ENCODE assay signal across 1 cellular context in the genomic region with DNA sequence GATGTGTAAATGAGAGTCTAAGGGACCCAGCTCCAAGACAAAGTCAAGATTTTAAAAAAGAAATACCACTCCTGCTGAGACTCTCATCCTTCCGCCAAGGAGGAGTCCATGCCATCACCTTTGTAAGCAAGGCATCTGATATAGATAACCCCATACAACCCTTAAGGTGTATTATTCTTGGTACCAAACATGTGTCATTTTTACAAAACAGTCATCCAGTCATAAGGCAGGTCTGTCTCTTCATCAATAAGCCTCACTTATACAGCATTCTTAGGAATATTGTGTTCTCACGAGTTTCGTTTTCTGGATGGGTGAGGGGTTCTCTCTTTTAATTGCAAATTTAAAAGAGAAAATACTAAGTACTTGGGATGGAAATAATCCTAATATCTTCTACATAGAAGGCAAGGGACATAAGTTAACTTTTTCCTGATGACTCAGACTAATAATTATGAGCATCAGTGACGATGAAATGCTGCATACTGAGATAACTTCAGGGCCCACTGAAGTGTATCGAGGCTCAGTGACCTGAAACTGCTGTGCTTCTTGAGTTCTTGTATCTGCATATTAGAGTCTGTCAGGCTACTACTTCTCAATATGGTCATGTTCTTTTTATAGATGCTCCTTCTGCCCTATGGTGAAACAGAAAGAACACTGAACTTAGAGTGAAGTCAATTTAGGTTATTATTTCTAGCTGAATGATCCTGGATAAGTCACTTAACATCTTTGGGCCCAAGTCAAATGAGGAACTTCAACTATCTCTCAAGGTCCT.
TF ChIP-seq lines count a peak whose summit lies in the region.

No MANE protein-coding gene starts in this region.

TF ChIP-seq in GM23338, 12 proteins besides CTCF, POLR2A, EP300 and RAD21:
- TF ChIP-seq, protein P1, sequence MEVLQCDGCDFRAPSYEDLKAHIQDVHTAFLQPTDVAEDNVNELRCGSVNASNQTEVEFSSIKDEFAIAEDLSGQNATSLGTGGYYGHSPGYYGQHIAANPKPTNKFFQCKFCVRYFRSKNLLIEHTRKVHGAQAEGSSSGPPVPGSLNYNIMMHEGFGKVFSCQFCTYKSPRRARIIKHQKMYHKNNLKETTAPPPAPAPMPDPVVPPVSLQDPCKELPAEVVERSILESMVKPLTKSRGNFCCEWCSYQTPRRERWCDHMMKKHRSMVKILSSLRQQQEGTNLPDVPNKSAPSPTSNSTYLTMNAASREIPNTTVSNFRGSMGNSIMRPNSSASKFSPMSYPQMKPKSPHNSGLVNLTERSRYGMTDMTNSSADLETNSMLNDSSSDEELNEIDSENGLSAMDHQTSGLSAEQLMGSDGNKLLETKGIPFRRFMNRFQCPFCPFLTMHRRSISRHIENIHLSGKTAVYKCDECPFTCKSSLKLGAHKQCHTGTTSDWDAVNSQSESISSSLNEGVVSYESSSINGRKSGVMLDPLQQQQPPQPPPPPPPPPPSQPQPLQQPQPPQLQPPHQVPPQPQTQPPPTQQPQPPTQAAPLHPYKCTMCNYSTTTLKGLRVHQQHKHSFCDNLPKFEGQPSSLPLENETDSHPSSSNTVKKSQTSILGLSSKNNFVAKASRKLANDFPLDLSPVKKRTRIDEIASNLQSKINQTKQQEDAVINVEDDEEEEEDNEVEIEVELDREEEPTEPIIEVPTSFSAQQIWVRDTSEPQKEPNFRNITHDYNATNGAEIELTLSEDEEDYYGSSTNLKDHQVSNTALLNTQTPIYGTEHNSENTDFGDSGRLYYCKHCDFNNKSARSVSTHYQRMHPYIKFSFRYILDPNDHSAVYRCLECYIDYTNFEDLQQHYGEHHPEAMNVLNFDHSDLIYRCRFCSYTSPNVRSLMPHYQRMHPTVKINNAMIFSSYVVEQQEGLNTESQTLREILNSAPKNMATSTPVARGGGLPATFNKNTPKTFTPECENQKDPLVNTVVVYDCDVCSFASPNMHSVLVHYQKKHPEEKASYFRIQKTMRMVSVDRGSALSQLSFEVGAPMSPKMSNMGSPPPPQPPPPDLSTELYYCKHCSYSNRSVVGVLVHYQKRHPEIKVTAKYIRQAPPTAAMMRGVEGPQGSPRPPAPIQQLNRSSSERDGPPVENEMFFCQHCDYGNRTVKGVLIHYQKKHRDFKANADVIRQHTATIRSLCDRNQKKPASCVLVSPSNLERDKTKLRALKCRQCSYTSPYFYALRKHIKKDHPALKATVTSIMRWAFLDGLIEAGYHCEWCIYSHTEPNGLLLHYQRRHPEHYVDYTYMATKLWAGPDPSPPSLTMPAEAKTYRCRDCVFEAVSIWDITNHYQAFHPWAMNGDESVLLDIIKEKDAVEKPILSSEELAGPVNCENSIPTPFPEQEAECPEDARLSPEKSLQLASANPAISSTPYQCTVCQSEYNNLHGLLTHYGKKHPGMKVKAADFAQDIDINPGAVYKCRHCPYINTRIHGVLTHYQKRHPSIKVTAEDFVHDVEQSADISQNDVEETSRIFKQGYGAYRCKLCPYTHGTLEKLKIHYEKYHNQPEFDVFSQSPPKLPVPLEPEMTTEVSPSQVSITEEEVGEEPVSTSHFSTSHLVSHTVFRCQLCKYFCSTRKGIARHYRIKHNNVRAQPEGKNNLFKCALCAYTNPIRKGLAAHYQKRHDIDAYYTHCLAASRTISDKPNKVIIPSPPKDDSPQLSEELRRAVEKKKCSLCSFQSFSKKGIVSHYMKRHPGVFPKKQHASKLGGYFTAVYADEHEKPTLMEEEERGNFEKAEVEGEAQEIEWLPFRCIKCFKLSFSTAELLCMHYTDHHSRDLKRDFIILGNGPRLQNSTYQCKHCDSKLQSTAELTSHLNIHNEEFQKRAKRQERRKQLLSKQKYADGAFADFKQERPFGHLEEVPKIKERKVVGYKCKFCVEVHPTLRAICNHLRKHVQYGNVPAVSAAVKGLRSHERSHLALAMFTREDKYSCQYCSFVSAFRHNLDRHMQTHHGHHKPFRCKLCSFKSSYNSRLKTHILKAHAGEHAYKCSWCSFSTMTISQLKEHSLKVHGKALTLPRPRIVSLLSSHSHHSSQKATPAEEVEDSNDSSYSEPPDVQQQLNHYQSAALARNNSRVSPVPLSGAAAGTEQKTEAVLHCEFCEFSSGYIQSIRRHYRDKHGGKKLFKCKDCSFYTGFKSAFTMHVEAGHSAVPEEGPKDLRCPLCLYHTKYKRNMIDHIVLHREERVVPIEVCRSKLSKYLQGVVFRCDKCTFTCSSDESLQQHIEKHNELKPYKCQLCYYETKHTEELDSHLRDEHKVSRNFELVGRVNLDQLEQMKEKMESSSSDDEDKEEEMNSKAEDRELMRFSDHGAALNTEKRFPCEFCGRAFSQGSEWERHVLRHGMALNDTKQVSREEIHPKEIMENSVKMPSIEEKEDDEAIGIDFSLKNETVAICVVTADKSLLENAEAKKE (CRISPR knock-in tag; IDR thresholded peaks at IDR 0.05), result no peak
- no peak for TF ChIP-seq POLR2AphosphoS5 (IDR thresholded peaks at IDR 0.05; ENCODE audit: low read depth)
- no peak for TF ChIP-seq JUNB (IDR thresholded peaks at IDR 0.05; ENCODE audit: unreplicated experiment)
- TF ChIP-seq, protein P2, sequence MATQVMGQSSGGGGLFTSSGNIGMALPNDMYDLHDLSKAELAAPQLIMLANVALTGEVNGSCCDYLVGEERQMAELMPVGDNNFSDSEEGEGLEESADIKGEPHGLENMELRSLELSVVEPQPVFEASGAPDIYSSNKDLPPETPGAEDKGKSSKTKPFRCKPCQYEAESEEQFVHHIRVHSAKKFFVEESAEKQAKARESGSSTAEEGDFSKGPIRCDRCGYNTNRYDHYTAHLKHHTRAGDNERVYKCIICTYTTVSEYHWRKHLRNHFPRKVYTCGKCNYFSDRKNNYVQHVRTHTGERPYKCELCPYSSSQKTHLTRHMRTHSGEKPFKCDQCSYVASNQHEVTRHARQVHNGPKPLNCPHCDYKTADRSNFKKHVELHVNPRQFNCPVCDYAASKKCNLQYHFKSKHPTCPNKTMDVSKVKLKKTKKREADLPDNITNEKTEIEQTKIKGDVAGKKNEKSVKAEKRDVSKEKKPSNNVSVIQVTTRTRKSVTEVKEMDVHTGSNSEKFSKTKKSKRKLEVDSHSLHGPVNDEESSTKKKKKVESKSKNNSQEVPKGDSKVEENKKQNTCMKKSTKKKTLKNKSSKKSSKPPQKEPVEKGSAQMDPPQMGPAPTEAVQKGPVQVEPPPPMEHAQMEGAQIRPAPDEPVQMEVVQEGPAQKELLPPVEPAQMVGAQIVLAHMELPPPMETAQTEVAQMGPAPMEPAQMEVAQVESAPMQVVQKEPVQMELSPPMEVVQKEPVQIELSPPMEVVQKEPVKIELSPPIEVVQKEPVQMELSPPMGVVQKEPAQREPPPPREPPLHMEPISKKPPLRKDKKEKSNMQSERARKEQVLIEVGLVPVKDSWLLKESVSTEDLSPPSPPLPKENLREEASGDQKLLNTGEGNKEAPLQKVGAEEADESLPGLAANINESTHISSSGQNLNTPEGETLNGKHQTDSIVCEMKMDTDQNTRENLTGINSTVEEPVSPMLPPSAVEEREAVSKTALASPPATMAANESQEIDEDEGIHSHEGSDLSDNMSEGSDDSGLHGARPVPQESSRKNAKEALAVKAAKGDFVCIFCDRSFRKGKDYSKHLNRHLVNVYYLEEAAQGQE (IDR thresholded peaks at IDR 0.05; ENCODE audit: unreplicated experiment), result no peak
- TF ChIP-seq ZNF331 (CRISPR knock-in tag; IDR thresholded peaks at IDR 0.05; ENCODE audit: low read depth), result no peak
- no peak for TF ChIP-seq ZNF114 (CRISPR knock-in tag; IDR thresholded peaks at IDR 0.05)
- no peak for TF ChIP-seq EZH2 (IDR thresholded peaks at IDR 0.05; ENCODE audit: low read depth, unreplicated experiment)
